ENCODE assay signal across 14 cellular contexts in the genomic region with DNA sequence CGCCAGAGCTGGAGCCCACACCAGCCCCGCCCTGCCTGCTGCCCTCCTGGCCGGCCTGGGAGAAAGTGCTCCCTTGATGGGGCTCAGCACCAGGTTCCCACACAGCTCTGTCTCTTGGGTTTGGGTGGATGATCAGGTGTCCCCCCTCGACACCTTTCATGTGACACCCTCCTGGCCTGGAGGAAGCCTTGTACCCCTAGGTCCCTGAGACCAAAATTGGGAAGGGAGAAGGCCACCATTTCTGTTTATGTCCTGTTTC. TPM values are rescaled to one million over a fixed set of nuclear protein-coding genes. Genes with fewer than 3 reads are reported as not detected.
A peak's percentile ranks its signal among the peaks of the same experiment; 100 is the strongest.
DNase-seq lines count a peak whose midpoint lies in the region; ATAC-seq, FAIRE-seq and TF ChIP-seq lines count a peak whose summit lies in the region.
"Had no signal": no experiment of that assay in that cellular context is flagged by ENCODE, and none has a peak within 500 bp of the region (broad histone marks: within the 10 kb centered on the region; RNA-seq: fewer than 3 reads in every experiment).

No MANE protein-coding gene starts in this region.

- POLR2A ChIA-PET in endothelial cell of umbilical vein (lab: Charles Lee) = interaction anchor here (0.6 kb wide), 1 partner anchor 110 kb away, joined by 8 read pairs; no protein-coding TSS in a partner anchor

- TF ChIP-seq CTCF in heart left ventricle (IDR thresholded peaks at IDR 0.05) (no peak), endothelial cell of umbilical vein (IDR thresholded peaks at IDR 0.05; ENCODE audit: extremely low read depth in 1 of 2, insufficient read depth in 1 of 2, low read depth in 1 of 2, low read length in 2 of 2) (no peak), pancreas (IDR thresholded peaks at IDR 0.05) (no peak)

- no peak for ATAC-seq in heart left ventricle
- no peak for ATAC-seq in left cardiac atrium
- ATAC-seq in pancreas = no peak
- no peak for ATAC-seq in aorta (ENCODE audit: low FRiP score)
- no peak for ATAC-seq in HG03135 (IDR thresholded peaks at IDR 0.05; ENCODE audit: unreplicated experiment)
- ATAC-seq: stimulated activated naive CD8-positive, alpha-beta T cell treated with anti-CD3 and anti-CD28 coated beads, Interleukin-15, amount 100 ng/mL, for 72 hours had no signal

- H2AFZ ChIP-seq in endothelial cell of umbilical vein (ENCODE audit: low read depth, low read length) = peak overlapping the region; percentile 13

- no peak overlapping the region for H3K4me3 ChIP-seq in heart left ventricle
- no peak overlapping the region for H3K4me3 ChIP-seq in endothelial cell of umbilical vein (replicated peaks in 1 of 3; ENCODE audit: insufficient read depth in 1 of 3, low read depth in 1 of 3, low read length in 3 of 3)
- H3K4me3 ChIP-seq in pancreas = no peak overlapping the region
- H3K4me3 ChIP-seq in aorta (ENCODE audit: low read length in 2 of 2) = no peak overlapping the region

- DNase-seq in heart left ventricle = peak in 1 of 5 donors; percentile 27
- DNase-seq in left cardiac atrium = no peak
- DNase-seq in endothelial cell of umbilical vein (ENCODE audit: low read depth, low spot score) = no peak
- no peak for DNase-seq in pancreas
- no peak for DNase-seq in aorta
- no peak for DNase-seq in NCI-H1930 (lab: John Stamatoyannopoulos, UW)
- no peak for DNase-seq in NCI-H526 (lab: John Stamatoyannopoulos, UW)
- DNase-seq: activated CD4-positive, alpha-beta T cell treated with anti-CD3 and anti-CD28 coated beads for 1 hour; activated T-cell treated with anti-CD3 and anti-CD28 coated beads for 4 hours; HFFc6; immature natural killer cell; NCI-H2171 treated with DMSO at 0.1 percent for 48 hours; stimulated activated naive CD8-positive, alpha-beta T cell treated with anti-CD3 and anti-CD28 coated beads, Interleukin-15, amount 100 ng/mL, for 72 hours had no signal

- no peaks in the 10 kb centered on the region for H3K79me2 ChIP-seq in endothelial cell of umbilical vein (ENCODE audit: control insufficient read depth, insufficient read depth, low read length)

- no peak for FAIRE-seq in endothelial cell of umbilical vein (lab: Jason Lieb, UNC)
- no peak for FAIRE-seq in pancreas (lab: Jason Lieb, UNC)

- CTCF ChIA-PET in endothelial cell of umbilical vein (lab: Charles Lee) = interaction anchor here (0.7 to 15.9 kb wide), 5 partner anchors 11 to 216 kb away, joined by 3 to 507 read pairs (median 3); no protein-coding TSS in a partner anchor

- H3K27me3 ChIP-seq in heart left ventricle (no peaks in the 10 kb centered on the region), endothelial cell of umbilical vein (ENCODE audit: control insufficient read depth in 2 of 2, insufficient read depth in 2 of 2, low read length in 2 of 2) (no peaks in the 10 kb centered on the region), pancreas (no peaks in the 10 kb centered on the region), aorta (ENCODE audit: control insufficient read depth in 1 of 2, insufficient read depth in 2 of 2, low read length in 1 of 2) (no peaks in the 10 kb centered on the region)

- H3K27ac ChIP-seq in heart left ventricle = peak overlapping the region; percentile 25 to 82 (median 65)
- H3K27ac ChIP-seq in endothelial cell of umbilical vein (ENCODE audit: insufficient read depth, low read depth, low read length) = no peak overlapping the region
- peak overlapping the region; percentile 57 to 72 (median 60) for H3K27ac ChIP-seq in pancreas
- H3K27ac ChIP-seq in aorta (ENCODE audit: low read depth in 1 of 2, low read length in 2 of 2) = peak overlapping the region; percentile 62 to 66

- H4K20me1 ChIP-seq in endothelial cell of umbilical vein (replicated peaks; ENCODE audit: control insufficient read depth, extremely low read depth, insufficient read depth, low read length) = no peaks in the 10 kb centered on the region

- WGBS in heart left ventricle, 4 donors = 68 to 89% (median 81%) methylated on average over 4 of the region's 4 CpGs
- WGBS in pancreas, 2 donors = 77 to 85% methylated on average over 4 of the region's 4 CpGs
- 72 to 78% methylated on average over 4 of the region's 4 CpGs for whole genome bisulfite sequencing in aorta, 2 donors

- TF ChIP-seq POLR2A in heart left ventricle (IDR thresholded peaks at IDR 0.05) (no peak), endothelial cell of umbilical vein (IDR thresholded peaks at IDR 0.05; ENCODE audit: low read depth, low read length) (no peak)

- H3K36me3 ChIP-seq in heart left ventricle (no peaks in the 10 kb centered on the region), endothelial cell of umbilical vein (ENCODE audit: control insufficient read depth in 2 of 2, extremely low read depth in 1 of 2, insufficient read depth in 2 of 2, low read length in 2 of 2) (no peaks in the 10 kb centered on the region), pancreas (no peaks in the 10 kb centered on the region), aorta (ENCODE audit: control insufficient read depth in 1 of 2, insufficient read depth in 2 of 2, low read length in 1 of 2) (no peaks in the 10 kb centered on the region)

- H3K9me3 ChIP-seq in heart left ventricle (no peaks in the 10 kb centered on the region), endothelial cell of umbilical vein (replicated peaks; ENCODE audit: control insufficient read depth, insufficient read depth, low read length) (no peaks in the 10 kb centered on the region), pancreas (no peaks in the 10 kb centered on the region), aorta (ENCODE audit: control insufficient read depth, low read length) (no peaks in the 10 kb centered on the region)

- H3K9me1 ChIP-seq in endothelial cell of umbilical vein (replicated peaks; ENCODE audit: control insufficient read depth, extremely low read depth, insufficient read depth, low read length) = no peaks in the 10 kb centered on the region

- no peak overlapping the region for H3K9ac ChIP-seq in endothelial cell of umbilical vein (replicated peaks; ENCODE audit: extremely low read depth, insufficient read depth, low read length)

- H3K4me1 ChIP-seq in heart left ventricle = peaks cover 0 to 43% (median 30%) of the 10 kb centered on the region in 12 donors
- H3K4me1 ChIP-seq in endothelial cell of umbilical vein (ENCODE audit: control insufficient read depth, extremely low read depth, insufficient read depth, low read length) = peaks cover 17% of the 10 kb centered on the region
- peaks cover 0 to 7% (median 0%) of the 10 kb centered on the region in 3 donors for H3K4me1 ChIP-seq in pancreas
- peaks cover 0 to 2% of the 10 kb centered on the region in 2 donors for H3K4me1 ChIP-seq in aorta (ENCODE audit: control insufficient read depth in 1 of 2, insufficient read depth in 2 of 2, low read length in 2 of 2)

- intact Hi-C loops in heart left ventricle (cut with DNase I) = loop anchor here in 9 of 10 donors (1.0 to 5.0 kb wide), 5 partner anchors 31 to 213 kb away; partner anchors contain the start of gene CX3CL1 (in 7 of the 9)
- intact Hi-C loops in left cardiac atrium (cut with DNase I) = loop anchor here (5.0 to 10.0 kb wide), 4 partner anchors 71 to 218 kb away; partner anchors contain the start of gene CX3CL1 (in 1 of the 2)
- intact Hi-C loops in endothelial cell of umbilical vein (cut with micrococcal nuclease) = loop anchor here (1.0 kb wide), 1 partner anchor 12 kb away; no protein-coding TSS in a partner anchor
- intact Hi-C loops in pancreas (cut with DNase I) = loop anchor here (2.0 to 10.0 kb wide), 4 partner anchors 111 to 213 kb away; no protein-coding TSS in a partner anchor
- intact Hi-C loops in aorta (cut with DNase I) = loop anchor here in 1 of 2 donors (5.0 kb wide), 2 partner anchors 117 to 218 kb away; partner anchors contain the start of genes PSME3IP1 and RSPRY1

- no peak overlapping the region for H3K4me2 ChIP-seq in endothelial cell of umbilical vein (ENCODE audit: insufficient read depth, low read length)

- dilution Hi-C loops in endothelial cell of umbilical vein (cut with MboI; ENCODE audit: extremely low pct_ligation_motif_present, low sequenced_read_pairs) = loop anchor here (25.0 kb wide), 1 partner anchor 108 kb away; the partner anchor contains the start of gene CCL17

- no TSS peak for BruUV-seq in endothelial cell of umbilical vein (replicated peaks; lab: Mats Ljungman, UMichigan)

RNA-seq across cellular contexts. Expression of gene PLLP, which starts 19.4 kb away (rescaled TPM):
- 10 to 100 TPM in 1 of 9 donors, 1 to 10 TPM in 8; 2.0 to 14.8 (median 2.4) TPM for total RNA-seq in heart left ventricle
- 10 to 100 TPM in 1 of 2 donors, 1 to 10 TPM in 1; 8.2 to 10.4 TPM for polyA plus RNA-seq in heart left ventricle
- total RNA-seq in left cardiac atrium = 1 to 10 TPM; 5.0 to 8.2 TPM
- total RNA-seq in endothelial cell of umbilical vein = 3.1 and 4.4 TPM in 2 replicates
- polyA plus RNA-seq in endothelial cell of umbilical vein = 14.4 and 19.3 TPM in 2 replicates
- polyA plus RNA-seq in endothelial cell of umbilical vein (2011; cell fraction: cytosol; rRNA removed) = 8.6 and 9.4 TPM in 2 replicates
- 2.9 and 4.0 TPM in 2 replicates for polyA plus RNA-seq in endothelial cell of umbilical vein (2011; cell fraction: nucleus; rRNA removed)
- 2.6 and 2.9 TPM in 2 replicates for polyA plus RNA-seq in endothelial cell of umbilical vein (2012)
- 4.8 and 5.6 TPM in 2 replicates for polyA minus RNA-seq in endothelial cell of umbilical vein
- 41.6 TPM for polyA minus RNA-seq in endothelial cell of umbilical vein (2011; cell fraction: cytosol; rRNA and poly(A)+ RNA removed)
- 1.4 and 1.6 TPM in 2 replicates for polyA minus RNA-seq in endothelial cell of umbilical vein (2011; cell fraction: nucleus; rRNA and poly(A)+ RNA removed)
- total RNA-seq in pancreas = 10 to 100 TPM; 10.8 to 29.9 (median 22.5) TPM
- polyA plus RNA-seq in pancreas = 10 to 100 TPM; 22.2 to 34.3 TPM
- 1 to 10 TPM; 2.2 to 2.6 TPM for total RNA-seq in aorta
- 1 to 10 TPM; 3.0 to 7.6 TPM for polyA plus RNA-seq in aorta
- total RNA-seq: HFFc6 had no signal

RNA-seq across cellular contexts. Expression of gene CCL22, which starts 54.7 kb away (rescaled TPM):
- total RNA-seq in heart left ventricle (under 1 TPM in 5 of 9 donors, not detected in 4; 0.10 to 0.24 (median 0.13) TPM), left cardiac atrium (under 1 TPM; 0.06 to 0.10 TPM), endothelial cell of umbilical vein (not detected in 2 replicates), pancreas (under 1 TPM in 3 of 6 donors, not detected in 3; 0.09 to 0.85 (median 0.16) TPM), aorta (under 1 TPM; 0.24 to 0.29 TPM)
- polyA plus RNA-seq in heart left ventricle (under 1 TPM in 1 of 2 donors, not detected in 1; 0.06 TPM), endothelial cell of umbilical vein (not detected in 2 replicates), pancreas (under 1 TPM in 1 of 2 donors, not detected in 1; 0.05 TPM), aorta (under 1 TPM in 1 of 2 donors, not detected in 1; 0.08 TPM)
- polyA plus RNA-seq in endothelial cell of umbilical vein (2011; cell fraction: cytosol; rRNA removed) = not detected in 2 replicates
- not detected in 2 replicates for polyA plus RNA-seq in endothelial cell of umbilical vein (2011; cell fraction: nucleus; rRNA removed)
- not detected in 2 replicates for polyA plus RNA-seq in endothelial cell of umbilical vein (2012)
- not detected in 2 replicates for polyA minus RNA-seq in endothelial cell of umbilical vein
- not detected for polyA minus RNA-seq in endothelial cell of umbilical vein (2011; cell fraction: cytosol; rRNA and poly(A)+ RNA removed)
- not detected in 2 replicates for polyA minus RNA-seq in endothelial cell of umbilical vein (2011; cell fraction: nucleus; rRNA and poly(A)+ RNA removed)
- total RNA-seq: HFFc6 had no signal
- polyA plus RNA-seq: immature natural killer cell had no signal

RNA-seq across cellular contexts. Expression of gene ARL2BP, which starts 58.8 kb away (rescaled TPM):
- total RNA-seq in heart left ventricle = 10 to 100 TPM; 43.9 to 68.8 (median 52.1) TPM
- 10 to 100 TPM; 40.3 to 83.5 TPM for polyA plus RNA-seq in heart left ventricle
- total RNA-seq in left cardiac atrium = 10 to 100 TPM; 52.3 to 60.3 TPM
- total RNA-seq in endothelial cell of umbilical vein = 76.7 and 80.4 TPM in 2 replicates
- 103 and 111 TPM in 2 replicates for polyA plus RNA-seq in endothelial cell of umbilical vein
- 81.7 and 87.7 TPM in 2 replicates for polyA plus RNA-seq in endothelial cell of umbilical vein (2011; cell fraction: cytosol; rRNA removed)
- 33.2 and 36.3 TPM in 2 replicates for polyA plus RNA-seq in endothelial cell of umbilical vein (2011; cell fraction: nucleus; rRNA removed)
- polyA plus RNA-seq in endothelial cell of umbilical vein (2012) = 76.8 and 88.3 TPM in 2 replicates
- 73.4 and 77.5 TPM in 2 replicates for polyA minus RNA-seq in endothelial cell of umbilical vein
- 27.3 TPM for polyA minus RNA-seq in endothelial cell of umbilical vein (2011; cell fraction: cytosol; rRNA and poly(A)+ RNA removed)
- 17.6 and 23.6 TPM in 2 replicates for polyA minus RNA-seq in endothelial cell of umbilical vein (2011; cell fraction: nucleus; rRNA and poly(A)+ RNA removed)
- total RNA-seq in pancreas = 10 to 100 TPM; 12.3 to 22.5 (median 14.7) TPM
- 10 to 100 TPM; 10.8 to 20.2 TPM for polyA plus RNA-seq in pancreas
- total RNA-seq in aorta = 10 to 100 TPM; 39.1 to 47.5 TPM
- polyA plus RNA-seq in aorta = 10 to 100 TPM; 42.1 to 65.4 TPM
